In genomic region chr20:48148020-48148419, GRCh38 we compare ENCODE assay signal across 8 cellular contexts.
"Had no signal": no experiment of that assay in that cellular context is flagged by ENCODE, and none has a peak within 500 bp of the region (broad histone marks: within the 10 kb centered on the region; RNA-seq: fewer than 3 reads in every experiment).

No MANE protein-coding gene starts in this region.

- H3K4me3 ChIP-seq: GM23248, HAP-1 had no signal

- H3K27me3 Mint-ChIP-seq: IgD-negative memory B cell had no signal

- H3K36me3 Mint-ChIP-seq: IgD-negative memory B cell had no signal

- H3K4me3 Mint-ChIP-seq: HFFc6, IgD-negative memory B cell had no signal

- H3K4me1 Mint-ChIP-seq: IgD-negative memory B cell had no signal

- H3K27ac Mint-ChIP-seq: HFFc6, IgD-negative memory B cell had no signal

- DNase-seq: GM23248, GOT3, H7, HFFc6, KG1 had no signal

- H3K27ac ChIP-seq: GM23248, HL-60 had no signal

- H3K9me3 ChIP-seq: HAP-1 had no signal

- H3K36me3 ChIP-seq: HAP-1 had no signal

- H3K9me3 Mint-ChIP-seq: IgD-negative memory B cell had no signal
